ENCODE assay signal across 8 cellular contexts in the genomic region with DNA sequence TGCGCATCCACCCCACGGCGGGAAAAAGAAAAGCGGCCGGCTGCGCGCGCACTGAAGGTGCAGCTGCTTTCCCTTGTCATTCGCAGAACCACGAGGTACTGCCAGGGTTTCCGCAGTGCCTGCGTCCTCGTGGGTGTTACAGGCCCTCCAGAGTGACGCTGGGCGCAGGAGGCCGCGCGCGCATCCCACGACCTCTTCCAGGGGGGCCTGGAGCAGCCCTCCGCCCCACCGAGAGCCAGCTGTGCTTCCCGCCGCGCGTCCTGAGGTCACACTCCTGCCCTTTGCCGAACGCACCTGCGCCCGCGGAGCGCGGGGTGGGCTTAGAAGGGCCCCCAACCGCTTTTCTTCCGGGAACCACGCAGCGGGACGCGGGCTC. TPM values are rescaled to one million over a fixed set of nuclear protein-coding genes. Genes with fewer than 3 reads are reported as not detected.
DNase-seq lines count a peak whose midpoint lies in the region; ATAC-seq and TF ChIP-seq lines count a peak whose summit lies in the region.

No MANE protein-coding gene starts in this region.

- peaks cover 14% of the 10 kb centered on the region for H3F3A ChIP-seq in GM23338 (replicated peaks; ENCODE audit: low read depth)

- peaks cover 4% of the 10 kb centered on the region for H4K20me1 ChIP-seq in GM23338 (replicated peaks; ENCODE audit: insufficient read depth)

- no peaks in the 10 kb centered on the region; the same call in 1 of the 2 replicates for H3K79me2 ChIP-seq in GM23338 (replicated peaks; ENCODE audit: insufficient read depth)

- H3K36me3 ChIP-seq in GM23338 (ENCODE audit: insufficient read depth): no peaks in the 10 kb centered on the region; the same call in 1 of the 2 replicates
- H3K36me3 ChIP-seq in gastrocnemius medialis: peaks cover 0 to 12% of the 10 kb centered on the region in 2 donors

- H2AFZ ChIP-seq in GM23338: peak overlapping the region; percentile 90

- peak overlapping the region; percentile 81 for H3K4me2 ChIP-seq in GM23338

- TF ChIP-seq POLR2A in gastrocnemius medialis (IDR thresholded peaks at IDR 0.05): no peak

- CTCF ChIA-PET in CD4-positive, alpha-beta T cell (lab: Charles Lee): no interaction called here

- peak overlapping the region; percentile 90 for H3K27ac ChIP-seq in CD4-positive, alpha-beta T cell (ENCODE audit: low read depth, low read length)
- H3K27ac ChIP-seq in GM23338 (ENCODE audit: low read depth): no peak overlapping the region
- peak overlapping the region; percentile 48 for H3K27ac ChIP-seq in right cardiac atrium (ENCODE audit: low read length)
- peak overlapping the region; percentile 80 to 92 (median 91) for H3K27ac ChIP-seq in gastrocnemius medialis

- peak overlapping the region; percentile 71 for H3K4me3 ChIP-seq in GM23338
- H3K4me3 ChIP-seq in right cardiac atrium (ENCODE audit: low read length): peak overlapping the region; percentile 83
- peak overlapping the region; percentile 73 to 88 (median 79) for H3K4me3 ChIP-seq in gastrocnemius medialis

- WGBS in right cardiac atrium: 6% methylated on average over 39 of the region's 39 CpGs

- ATAC-seq in CD4-positive, alpha-beta T cell (ENCODE audit: poor library complexity): peak; percentile 81
- ATAC-seq in GM23338 (peak; percentile 13), right cardiac atrium (peak; percentile 54 to 67), gastrocnemius medialis (peak; percentile 13 to 39)
- ATAC-seq in activated naive CD8-positive, alpha-beta T cell treated with anti-CD3 and anti-CD28 coated beads, Interleukin-2, amount 10 ng/mL, durations not matched to agents 7 days and 5 days (ENCODE audit: low read depth): peak; percentile 62

- H3K27me3 ChIP-seq in CD4-positive, alpha-beta T cell (ENCODE audit: control insufficient read depth, insufficient read depth, low read length): no peaks in the 10 kb centered on the region
- H3K27me3 ChIP-seq in GM23338 (ENCODE audit: insufficient read depth): peaks cover 22% of the 10 kb centered on the region
- H3K27me3 ChIP-seq in right cardiac atrium (ENCODE audit: control insufficient read depth, insufficient read depth): no peaks in the 10 kb centered on the region
- no peaks in the 10 kb centered on the region for H3K27me3 ChIP-seq in gastrocnemius medialis

- no peaks in the 10 kb centered on the region for H3K27me3 Mint-ChIP-seq in CD4-positive, alpha-beta T cell
- H3K27me3 Mint-ChIP-seq in GM23338 (ENCODE audit: insufficient read depth, low read depth, poor library complexity): peaks cover 15% of the 10 kb centered on the region
- H3K27me3 Mint-ChIP-seq in activated naive CD8-positive, alpha-beta T cell treated with anti-CD3 and anti-CD28 coated beads, Interleukin-2, amount 10 ng/mL, durations not matched to agents 7 days and 5 days: no peaks in the 10 kb centered on the region

- peak overlapping the region; percentile 88 for H3K4me3 Mint-ChIP-seq in CD4-positive, alpha-beta T cell
- peak overlapping the region; percentile 72 for H3K4me3 Mint-ChIP-seq in GM23338
- H3K4me3 Mint-ChIP-seq in activated naive CD8-positive, alpha-beta T cell treated with anti-CD3 and anti-CD28 coated beads, Interleukin-2, amount 10 ng/mL, durations not matched to agents 7 days and 5 days: peak overlapping the region; percentile 76

- peaks cover 12% of the 10 kb centered on the region for H3K4me1 ChIP-seq in GM23338 (ENCODE audit: insufficient read depth)
- H3K4me1 ChIP-seq in right cardiac atrium (ENCODE audit: control insufficient read depth, insufficient read depth, low read length): peaks cover 3% of the 10 kb centered on the region
- peaks cover 21 to 43% of the 10 kb centered on the region in 2 donors for H3K4me1 ChIP-seq in gastrocnemius medialis

- peak; percentile 54 to 74 (median 65) for DNase-seq in CD4-positive, alpha-beta T cell
- DNase-seq in GM23338 (ENCODE audit: low spot score) (no peak), RPMI8226 (peak; percentile 17), right cardiac atrium (peak; percentile 46 to 81 (median 80)), gastrocnemius medialis (peak; percentile 9 to 56), EL (no peak), foreskin melanocyte (no peak)
- DNase-seq in activated naive CD8-positive, alpha-beta T cell treated with anti-CD3 and anti-CD28 coated beads, Interleukin-2, amount 10 ng/mL, durations not matched to agents 7 days and 5 days: no peak

- H3K9me3 ChIP-seq in CD4-positive, alpha-beta T cell (ENCODE audit: control insufficient read depth, low read length): no peaks in the 10 kb centered on the region
- H3K9me3 ChIP-seq in right cardiac atrium (ENCODE audit: control insufficient read depth, low read length) (no peaks in the 10 kb centered on the region), gastrocnemius medialis (no peaks in the 10 kb centered on the region)

- H3K9me3 Mint-ChIP-seq in CD4-positive, alpha-beta T cell: no peaks in the 10 kb centered on the region
- H3K9me3 Mint-ChIP-seq in GM23338: no peaks in the 10 kb centered on the region
- H3K9me3 Mint-ChIP-seq in activated naive CD8-positive, alpha-beta T cell treated with anti-CD3 and anti-CD28 coated beads, Interleukin-2, amount 10 ng/mL, durations not matched to agents 7 days and 5 days: no peaks in the 10 kb centered on the region

- no peak for TF ChIP-seq CTCF in CD4-positive, alpha-beta T cell (IDR thresholded peaks at IDR 0.05)
- TF ChIP-seq CTCF in GM23338 (conservative IDR thresholded peaks at IDR 0.05; ENCODE audit: low read depth in 2 of 2) (no peak), gastrocnemius medialis (IDR thresholded peaks at IDR 0.05 in 4 of 5, conservative IDR thresholded peaks at IDR 0.05 in 1 of 5) (no peak)

- in situ Hi-C loops in gastrocnemius medialis (cut with MboI; ENCODE audit: low sequenced_read_pairs in 4 of 4): no loop called here

- 0 out of 2 replicates have a peak, but pooled peaks cover 3% of the 10 kb centered on the region for H3K9me2 ChIP-seq in GM23338 (ENCODE audit: insufficient read depth)

- H3K27ac Mint-ChIP-seq in CD4-positive, alpha-beta T cell: peak overlapping the region; percentile 92
- H3K27ac Mint-ChIP-seq in GM23338: no peak overlapping the region
- peak overlapping the region; percentile 86 for H3K27ac Mint-ChIP-seq in activated naive CD8-positive, alpha-beta T cell treated with anti-CD3 and anti-CD28 coated beads, Interleukin-2, amount 10 ng/mL, durations not matched to agents 7 days and 5 days

- H3K36me3 Mint-ChIP-seq in CD4-positive, alpha-beta T cell (ENCODE audit: low read depth): peaks cover 46% of the 10 kb centered on the region
- H3K36me3 Mint-ChIP-seq in GM23338 (ENCODE audit: low read depth): peaks cover 30% of the 10 kb centered on the region
- H3K36me3 Mint-ChIP-seq in activated naive CD8-positive, alpha-beta T cell treated with anti-CD3 and anti-CD28 coated beads, Interleukin-2, amount 10 ng/mL, durations not matched to agents 7 days and 5 days: peaks cover 29% of the 10 kb centered on the region

- H3K4me1 Mint-ChIP-seq in CD4-positive, alpha-beta T cell (ENCODE audit: low read depth): peaks cover 54% of the 10 kb centered on the region
- peaks cover 32% of the 10 kb centered on the region for H3K4me1 Mint-ChIP-seq in GM23338
- peaks cover 25% of the 10 kb centered on the region for H3K4me1 Mint-ChIP-seq in activated naive CD8-positive, alpha-beta T cell treated with anti-CD3 and anti-CD28 coated beads, Interleukin-2, amount 10 ng/mL, durations not matched to agents 7 days and 5 days

- POLR2A ChIA-PET in CD4-positive, alpha-beta T cell (lab: Charles Lee): interaction anchor here (0.6 to 3.3 kb wide), 21 partner anchors 8 to 792 kb away, joined by 3 to 50 read pairs (median 4); partner anchors contain the start of genes ADAM17, CPSF3, ID2 and ITGB1BP1
- POLR2A ChIA-PET in activated naive CD8-positive, alpha-beta T cell treated with anti-CD3 and anti-CD28 coated beads, Interleukin-2, amount 10 ng/mL, durations not matched to agents 7 days and 5 days (lab: Charles Lee): interaction anchor here (0.6 to 3.2 kb wide), 11 partner anchors 10 to 370 kb away, joined by 3 to 35 read pairs (median 4); partner anchors contain the start of genes ADAM17, CPSF3, ITGB1BP1 and TAF1B

- intact Hi-C loops in CD4-positive, alpha-beta T cell (cut with DNase I, micrococcal nuclease): loop anchor here (1.0 to 10.0 kb wide), 6 partner anchors 51 to 571 kb away; partner anchors contain the start of genes CPSF3 (in 2 of the 2), ITGB1BP1 (in 2 of the 2), ADAM17 (in 1 of the 2) and KLF11 (in 1 of the 2)
- intact Hi-C loops in right cardiac atrium (cut with DNase I): no loop called here
- intact Hi-C loops in gastrocnemius medialis (cut with DNase I; ENCODE audit: low total_unique reads): loop anchor here (2.0 to 10.0 kb wide), 3 partner anchors 51 to 291 kb away; partner anchors contain the start of genes CPSF3 and ITGB1BP1

TF ChIP-seq in GM23338, 12 proteins besides CTCF, POLR2A, EP300 and RAD21 (continues in another document):
- TF ChIP-seq POLR2AphosphoS5 (IDR thresholded peaks at IDR 0.05; ENCODE audit: low read depth) (no peak), ZNF114 (CRISPR knock-in tag; IDR thresholded peaks at IDR 0.05) (no peak)

RNA-seq across cellular contexts. Expression of gene IAH1, which starts 0.4 kb away (rescaled TPM):
- total RNA-seq in CD4-positive, alpha-beta T cell: 10 to 100 TPM; 54.8 to 57.3 TPM
- 12.7 and 13.3 TPM in 2 replicates for total RNA-seq in GM23338 (2014; rRNA removed; shearing (Covaris generic))
- 33.7 and 35.0 TPM in 2 replicates for polyA plus RNA-seq in GM23338 (2016; fragmentation: Nextera tagmentation; extraction: Ambion mirVana)
- 10 to 100 TPM; 73.6 to 73.9 TPM for total RNA-seq in activated naive CD8-positive, alpha-beta T cell treated with anti-CD3 and anti-CD28 coated beads, Interleukin-2, amount 10 ng/mL, durations not matched to agents 7 days and 5 days
- total RNA-seq in right cardiac atrium: 10 to 100 TPM; 56.5 to 71.2 (median 62.4) TPM
- polyA plus RNA-seq in right cardiac atrium: 98.2 TPM
- total RNA-seq in gastrocnemius medialis: 10 to 100 TPM; 15.8 to 45.9 (median 38.6) TPM

RNA-seq across cellular contexts. Expression of gene CPSF3, which starts 50.5 kb away (rescaled TPM):
- 10 to 100 TPM; 13.2 to 13.8 TPM for total RNA-seq in CD4-positive, alpha-beta T cell
- 105 and 123 TPM in 2 replicates for total RNA-seq in GM23338 (2014; rRNA removed; shearing (Covaris generic))
- polyA plus RNA-seq in GM23338 (2016; fragmentation: Nextera tagmentation; extraction: Ambion mirVana) (74.9 and 77.1 TPM in 2 replicates), right cardiac atrium (13.1 TPM)
- total RNA-seq in activated naive CD8-positive, alpha-beta T cell treated with anti-CD3 and anti-CD28 coated beads, Interleukin-2, amount 10 ng/mL, durations not matched to agents 7 days and 5 days: 10 to 100 TPM; 43.3 to 48.0 TPM
- total RNA-seq in right cardiac atrium (10 to 100 TPM; 14.1 to 19.7 (median 16.1) TPM), gastrocnemius medialis (10 to 100 TPM; 20.9 to 51.8 (median 24.1) TPM)

RNA-seq across cellular contexts. Expression of gene ITGB1BP1, which starts 50.6 kb away (rescaled TPM):
- total RNA-seq in CD4-positive, alpha-beta T cell: 10 to 100 TPM; 24.4 to 25.0 TPM
- 19.2 and 29.1 TPM in 2 replicates for total RNA-seq in GM23338 (2014; rRNA removed; shearing (Covaris generic))
- polyA plus RNA-seq in GM23338 (2016; fragmentation: Nextera tagmentation; extraction: Ambion mirVana): 47.9 and 63.5 TPM in 2 replicates
- total RNA-seq in activated naive CD8-positive, alpha-beta T cell treated with anti-CD3 and anti-CD28 coated beads, Interleukin-2, amount 10 ng/mL, durations not matched to agents 7 days and 5 days: 100 to 1,000 TPM; 104 to 122 TPM
- total RNA-seq in right cardiac atrium: 100 to 1,000 TPM in 1 of 4 donors, 10 to 100 TPM in 3; 80.5 to 137 (median 84.2) TPM
- 126 TPM for polyA plus RNA-seq in right cardiac atrium
- 10 to 100 TPM; 21.4 to 28.0 (median 26.4) TPM for total RNA-seq in gastrocnemius medialis

Comparison
In these comparisons a context has a peak if more than half of its experiments do, and no peak if none do; other contexts are left out.
1. ATAC-seq: peak in every context shown above with its lines; median percentile 81 in CD4-positive, alpha-beta T cell; 62 in activated naive CD8-positive, alpha-beta T cell treated with anti-CD3 and anti-CD28 coated beads, Interleukin-2, amount 10 ng/mL, durations not matched to agents 7 days and 5 days; 60 in right cardiac atrium; 26 in gastrocnemius medialis; 13 in GM23338.
2. DNase-seq: peak in CD4-positive, alpha-beta T cell (10 of 10), RPMI8226 (single experiment), right cardiac atrium (3 of 3) and gastrocnemius medialis (2 of 2); none in GM23338 (single experiment), activated naive CD8-positive, alpha-beta T cell treated with anti-CD3 and anti-CD28 coated beads, Interleukin-2, amount 10 ng/mL, durations not matched to agents 7 days and 5 days (single experiment), EL (single experiment) and foreskin melanocyte (single experiment).
3. intact Hi-C loops: an anchor here in CD4-positive, alpha-beta T cell (1.0 to 10.0 kb wide) and gastrocnemius medialis (2.0 to 10.0 kb wide); none called in right cardiac atrium.
4. Peak in every context shown above with its lines, with median percentiles within 50 percentile points of each other: H3K4me3 Mint-ChIP-seq and H3K4me3 ChIP-seq.